ENCODE assay signal across 14 cellular contexts in genomic region chr10:107733731-107734130, GRCh38.
"Had no signal": no experiment of that assay in that cellular context is flagged by ENCODE, and none has a peak within 500 bp of the region (broad histone marks: within the 10 kb centered on the region; RNA-seq: fewer than 3 reads in every experiment).

No MANE protein-coding gene starts in this region.

- H3K4me3 Mint-ChIP-seq: activated CD8-positive, alpha-beta memory T cell treated with anti-CD3 and anti-CD28 coated beads, Interleukin-2, amount 10 ng/mL, durations not matched to agents 7 days and 5 days; activated naive CD8-positive, alpha-beta T cell; activated T-cell treated with anti-CD3 and anti-CD28 coated beads, Interleukin-2, amount 50 U/mL, for 24 hours; mesothelial cell of epicardium; neural crest cell had no signal

- H3K27me3 Mint-ChIP-seq: activated CD8-positive, alpha-beta memory T cell treated with anti-CD3 and anti-CD28 coated beads, Interleukin-2, amount 10 ng/mL, durations not matched to agents 7 days and 5 days; activated naive CD8-positive, alpha-beta T cell; activated T-cell treated with anti-CD3 and anti-CD28 coated beads, Interleukin-2, amount 50 U/mL, for 24 hours had no signal

- DNase-seq: activated CD4-positive, alpha-beta T cell treated with anti-CD3 and anti-CD28 coated beads, Interleukin-2, amount 50 U/mL, for 48 hours; activated CD8-positive, alpha-beta memory T cell treated with anti-CD3 and anti-CD28 coated beads, Interleukin-2, amount 10 ng/mL, durations not matched to agents 7 days and 5 days; activated effector memory CD4-positive, alpha-beta T cell treated with Interleukin-2 at 50 U/mL for 16 hours; activated T-cell treated with anti-CD3 and anti-CD28 coated beads, Interleukin-2, amount 50 U/mL, for 24 hours; esophagus squamous epithelium; hypothalamus; stimulated activated CD4-positive, alpha-beta T cell treated with anti-CD3 and anti-CD28 coated beads, Interleukin-15, amount 100 ng/mL, for 24 hours; stimulated activated CD4-positive, alpha-beta T cell treated with anti-CD3 and anti-CD28 coated beads, Interleukin-4, amount 100 ng/mL, for 4 hours; stomach; T-helper 2 cell had no signal

- H3K36me3 ChIP-seq: esophagus squamous epithelium, stomach, thoracic aorta had no signal

- H3K27ac ChIP-seq: esophagus squamous epithelium, stomach, thoracic aorta had no signal

- H3K4me1 Mint-ChIP-seq: activated CD8-positive, alpha-beta memory T cell treated with anti-CD3 and anti-CD28 coated beads, Interleukin-2, amount 10 ng/mL, durations not matched to agents 7 days and 5 days; mesothelial cell of epicardium; neural crest cell had no signal

- H3K27ac Mint-ChIP-seq: activated CD8-positive, alpha-beta memory T cell treated with anti-CD3 and anti-CD28 coated beads, Interleukin-2, amount 10 ng/mL, durations not matched to agents 7 days and 5 days; activated naive CD8-positive, alpha-beta T cell; activated T-cell treated with anti-CD3 and anti-CD28 coated beads, Interleukin-2, amount 50 U/mL, for 24 hours; mesothelial cell of epicardium had no signal

- H3K27me3 ChIP-seq: esophagus squamous epithelium, stomach had no signal

- H3K4me3 ChIP-seq: esophagus squamous epithelium, stomach, thoracic aorta had no signal

- H3K36me3 Mint-ChIP-seq: activated CD8-positive, alpha-beta memory T cell treated with anti-CD3 and anti-CD28 coated beads, Interleukin-2, amount 10 ng/mL, durations not matched to agents 7 days and 5 days; activated naive CD8-positive, alpha-beta T cell; mesothelial cell of epicardium had no signal

- H3K4me1 ChIP-seq: esophagus squamous epithelium, stomach had no signal
